In the genomic region with DNA sequence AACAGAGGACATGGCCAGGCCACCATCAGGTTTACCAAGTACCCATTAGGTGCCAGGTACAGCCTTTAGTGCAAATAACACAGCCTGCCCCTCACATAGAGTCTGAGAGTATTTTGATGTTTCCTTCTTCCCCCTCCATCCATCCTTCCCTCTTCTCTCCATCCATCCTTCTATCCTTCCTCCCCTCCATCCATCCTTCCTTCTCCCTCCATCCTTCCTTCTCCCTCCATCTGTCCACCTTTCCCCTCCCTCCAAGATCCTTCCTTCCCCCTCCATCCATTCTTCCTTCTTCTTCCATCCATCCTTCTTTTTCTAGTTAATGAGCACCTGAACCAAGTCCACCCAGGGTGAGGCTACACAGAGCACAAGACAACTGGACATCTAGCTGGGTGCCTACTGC, we compare ENCODE assay signal across 28 cellular contexts. TPM values are rescaled to one million over a fixed set of nuclear protein-coding genes. Genes with fewer than 3 reads are reported as not detected.
A peak's percentile ranks its signal among the peaks of the same experiment; 100 is the strongest.
DNase-seq lines count a peak whose midpoint lies in the region; ATAC-seq and TF ChIP-seq lines count a peak whose summit lies in the region.
"Had no signal": no experiment of that assay in that cellular context is flagged by ENCODE, and none has a peak within 500 bp of the region (broad histone marks: within the 10 kb centered on the region; RNA-seq: fewer than 3 reads in every experiment).

No MANE protein-coding gene starts in this region.

- H3K4me1 ChIP-seq in smooth muscle cell (ENCODE audit: low read depth): no peaks in the 10 kb centered on the region

- H3K36me3 Mint-ChIP-seq in activated naive CD4-positive, alpha-beta T cell treated with anti-CD3 and anti-CD28 coated beads, Interleukin-2, amount 10 ng/mL, durations not matched to agents 7 days and 5 days: peaks cover 13% of the 10 kb centered on the region
- peaks cover 3% of the 10 kb centered on the region for H3K36me3 Mint-ChIP-seq in T-helper 17 cell (ENCODE audit: low read depth)
- peaks cover 36% of the 10 kb centered on the region for H3K36me3 Mint-ChIP-seq in stimulated activated memory B cell treated with anti-CD40 and anti-IgM and Interleukin-4, amounts not matched to agents 10 μg/mL and 1 μg/mL and 100 μg/mL, for 72 hours
- H3K36me3 Mint-ChIP-seq: brain had no signal

- H3K27ac ChIP-seq in layer of hippocampus (ENCODE audit: low read depth, low read length): peak overlapping the region; percentile 59
- no peak overlapping the region for H3K27ac ChIP-seq in smooth muscle cell (ENCODE audit: low read depth)
- H3K27ac ChIP-seq: gastrocnemius medialis, Peyer's patch, SJSA1, upper lobe of right lung had no signal

- in situ Hi-C loops in KBM-7 (cut with MboI; ENCODE audit: low pct_unique_long_range_greater_than_20kb, low sequenced_read_pairs): no loop called here

- no peaks in the 10 kb centered on the region for H3F3A ChIP-seq in smooth muscle cell (ENCODE audit: low read depth)

- no peak for TF ChIP-seq CTCF in smooth muscle cell (IDR thresholded peaks at IDR 0.05; ENCODE audit: borderline replicate concordance, insufficient read depth, poor library complexity, severe bottlenecking)

- peaks cover 47% of the 10 kb centered on the region for H3K4me1 Mint-ChIP-seq in activated naive CD4-positive, alpha-beta T cell treated with anti-CD3 and anti-CD28 coated beads, Interleukin-2, amount 10 ng/mL, durations not matched to agents 7 days and 5 days
- peaks cover 27% of the 10 kb centered on the region for H3K4me1 Mint-ChIP-seq in T-helper 17 cell
- H3K4me1 Mint-ChIP-seq in stimulated activated memory B cell treated with anti-CD40 and anti-IgM and Interleukin-4, amounts not matched to agents 10 μg/mL and 1 μg/mL and 100 μg/mL, for 72 hours: peaks cover 74% of the 10 kb centered on the region

- no peak overlapping the region for H3K4me2 ChIP-seq in smooth muscle cell

- H3K36me3 ChIP-seq in MG63: no peaks in the 10 kb centered on the region
- H3K36me3 ChIP-seq in smooth muscle cell (ENCODE audit: low read depth): no peaks in the 10 kb centered on the region
- H3K36me3 ChIP-seq: esophagus squamous epithelium, gastrocnemius medialis, Peyer's patch, sigmoid colon, SJSA1, upper lobe of right lung had no signal

- ATAC-seq in T-helper 17 cell: no peak
- ATAC-seq in stimulated activated memory B cell treated with anti-CD40 and anti-IgM and Interleukin-4, amounts not matched to agents 10 μg/mL and 1 μg/mL and 100 μg/mL, for 72 hours: no peak
- ATAC-seq: activated CD4-positive, alpha-beta T cell treated with anti-CD3 and anti-CD28 coated beads for 36 hours; gastrocnemius medialis; left ventricle myocardium superior; T-cell; upper lobe of right lung had no signal

- peak overlapping the region; percentile 61 for H3K27ac Mint-ChIP-seq in activated naive CD4-positive, alpha-beta T cell treated with anti-CD3 and anti-CD28 coated beads, Interleukin-2, amount 10 ng/mL, durations not matched to agents 7 days and 5 days
- peak overlapping the region; percentile 80 for H3K27ac Mint-ChIP-seq in T-helper 17 cell
- H3K27ac Mint-ChIP-seq in stimulated activated memory B cell treated with anti-CD40 and anti-IgM and Interleukin-4, amounts not matched to agents 10 μg/mL and 1 μg/mL and 100 μg/mL, for 72 hours: peak overlapping the region; percentile 86
- H3K27ac Mint-ChIP-seq: activated CD4-positive, alpha-beta T cell treated with anti-CD3 and anti-CD28 coated beads for 36 hours; activated T-helper 1 cell treated with anti-CD3 and anti-CD28 coated beads, Interleukin-12 subunit alpha, Interleukin-12 subunit beta, Interleukin-2, Interleukin-4 antibody, amounts not matched to agents 30 ng/mL and 10 ng/mL and 1 ng/mL, durations not matched to agents 14 hours and 24 hours and 36 hours; brain had no signal

- DNase-seq in activated naive CD4-positive, alpha-beta T cell treated with anti-CD3 and anti-CD28 coated beads, Interleukin-2, amount 10 ng/mL, durations not matched to agents 7 days and 5 days: no peak
- DNase-seq in activated naive CD4-positive, alpha-beta T cell treated with Interleukin-2 at 50 U/mL for 16 hours: no peak
- no peak for DNase-seq in T-helper 17 cell
- no peak for DNase-seq in MG63
- DNase-seq in KBM-7: no peak
- DNase-seq in smooth muscle cell (lab: John Stamatoyannopoulos, UW; ENCODE audit: unreplicated experiment): no peak
- DNase-seq: activated CD4-positive, alpha-beta T cell treated with anti-CD3 and anti-CD28 coated beads for 36 hours; AML-193; Calu3; DND-41; esophagus squamous epithelium; gastrocnemius medialis; hippocampal formation; left ventricle myocardium superior; midbrain; NCI-H146; NCI-H2171; NCI-H526; Peyer's patch; sigmoid colon; stimulated activated CD4-positive, alpha-beta T cell treated with anti-CD3 and anti-CD28 coated beads, Interleukin-15, amount 100 ng/mL, for 24 hours; T-cell; upper lobe of right lung had no signal

- H3K9me3 ChIP-seq in T-helper 17 cell (ENCODE audit: control insufficient read depth, low read length, poor library complexity, severe bottlenecking) (no peaks in the 10 kb centered on the region), MG63 (no peaks in the 10 kb centered on the region), smooth muscle cell (replicated peaks; ENCODE audit: low read depth) (no peaks in the 10 kb centered on the region)
- H3K9me3 ChIP-seq: esophagus squamous epithelium, gastrocnemius medialis, Peyer's patch, sigmoid colon, SJSA1, upper lobe of right lung had no signal

- H3K9ac ChIP-seq in smooth muscle cell (ENCODE audit: low read depth): no peak overlapping the region

- H3K4me3 Mint-ChIP-seq in activated naive CD4-positive, alpha-beta T cell treated with anti-CD3 and anti-CD28 coated beads, Interleukin-2, amount 10 ng/mL, durations not matched to agents 7 days and 5 days: no peak overlapping the region
- no peak overlapping the region for H3K4me3 Mint-ChIP-seq in T-helper 17 cell
- no peak overlapping the region for H3K4me3 Mint-ChIP-seq in stimulated activated memory B cell treated with anti-CD40 and anti-IgM and Interleukin-4, amounts not matched to agents 10 μg/mL and 1 μg/mL and 100 μg/mL, for 72 hours
- H3K4me3 Mint-ChIP-seq: activated CD4-positive, alpha-beta T cell treated with anti-CD3 and anti-CD28 coated beads for 36 hours; activated T-helper 1 cell treated with anti-CD3 and anti-CD28 coated beads, Interleukin-12 subunit alpha, Interleukin-12 subunit beta, Interleukin-2, Interleukin-4 antibody, amounts not matched to agents 30 ng/mL and 10 ng/mL and 1 ng/mL, durations not matched to agents 14 hours and 24 hours and 36 hours; brain had no signal

- H3K4me3 ChIP-seq in MG63: no peak overlapping the region
- H3K4me3 ChIP-seq in smooth muscle cell: no peak overlapping the region
- H3K4me3 ChIP-seq: esophagus squamous epithelium, gastrocnemius medialis, Peyer's patch, sigmoid colon, SJSA1, upper lobe of right lung had no signal

- no peaks in the 10 kb centered on the region for H3K9me3 Mint-ChIP-seq in activated naive CD4-positive, alpha-beta T cell treated with anti-CD3 and anti-CD28 coated beads, Interleukin-2, amount 10 ng/mL, durations not matched to agents 7 days and 5 days
- no peaks in the 10 kb centered on the region for H3K9me3 Mint-ChIP-seq in stimulated activated memory B cell treated with anti-CD40 and anti-IgM and Interleukin-4, amounts not matched to agents 10 μg/mL and 1 μg/mL and 100 μg/mL, for 72 hours
- H3K9me3 Mint-ChIP-seq: activated T-helper 1 cell treated with anti-CD3 and anti-CD28 coated beads, Interleukin-12 subunit alpha, Interleukin-12 subunit beta, Interleukin-2, Interleukin-4 antibody, amounts not matched to agents 30 ng/mL and 10 ng/mL and 1 ng/mL, durations not matched to agents 14 hours and 24 hours and 36 hours; brain; T-cell had no signal

- H4K20me1 ChIP-seq in smooth muscle cell (ENCODE audit: low read depth): peaks cover 5% of the 10 kb centered on the region

- H3K79me2 ChIP-seq in smooth muscle cell (ENCODE audit: low read depth): peaks cover 3% of the 10 kb centered on the region

- H3K27me3 Mint-ChIP-seq in activated naive CD4-positive, alpha-beta T cell treated with anti-CD3 and anti-CD28 coated beads, Interleukin-2, amount 10 ng/mL, durations not matched to agents 7 days and 5 days: no peaks in the 10 kb centered on the region
- no peaks in the 10 kb centered on the region for H3K27me3 Mint-ChIP-seq in T-helper 17 cell
- no peaks in the 10 kb centered on the region for H3K27me3 Mint-ChIP-seq in stimulated activated memory B cell treated with anti-CD40 and anti-IgM and Interleukin-4, amounts not matched to agents 10 μg/mL and 1 μg/mL and 100 μg/mL, for 72 hours
- H3K27me3 Mint-ChIP-seq: activated CD4-positive, alpha-beta T cell treated with anti-CD3 and anti-CD28 coated beads for 36 hours; brain; T-cell had no signal

- CTCF ChIA-PET in activated naive CD4-positive, alpha-beta T cell treated with anti-CD3 and anti-CD28 coated beads, Interleukin-2, amount 10 ng/mL, durations not matched to agents 7 days and 5 days (lab: Charles Lee): no interaction called here

- no peak overlapping the region for H2AFZ ChIP-seq in smooth muscle cell (ENCODE audit: low read depth)

- H3K27me3 ChIP-seq in layer of hippocampus (ENCODE audit: control insufficient read depth, insufficient read depth, low read length) (no peaks in the 10 kb centered on the region), MG63 (no peaks in the 10 kb centered on the region), smooth muscle cell (ENCODE audit: low read depth) (no peaks in the 10 kb centered on the region)
- H3K27me3 ChIP-seq: esophagus squamous epithelium, gastrocnemius medialis, Peyer's patch, sigmoid colon, SJSA1, upper lobe of right lung had no signal

RNA-seq across cellular contexts. Expression of gene ITPK1, which starts 39.8 kb away (rescaled TPM):
- 10 to 100 TPM; 29.4 to 36.1 TPM for total RNA-seq in T-helper 17 cell
- 37.7 and 39.9 TPM in 2 replicates for total RNA-seq in MG63 (2014; rRNA removed; shearing (Covaris generic); ENCODE audit: low replicate concordance)
- 9.2 and 17.6 TPM in 2 replicates for total RNA-seq in smooth muscle cell
- 13.3 and 14.2 TPM in 2 replicates for polyA plus RNA-seq in smooth muscle cell
